In the genomic region with DNA sequence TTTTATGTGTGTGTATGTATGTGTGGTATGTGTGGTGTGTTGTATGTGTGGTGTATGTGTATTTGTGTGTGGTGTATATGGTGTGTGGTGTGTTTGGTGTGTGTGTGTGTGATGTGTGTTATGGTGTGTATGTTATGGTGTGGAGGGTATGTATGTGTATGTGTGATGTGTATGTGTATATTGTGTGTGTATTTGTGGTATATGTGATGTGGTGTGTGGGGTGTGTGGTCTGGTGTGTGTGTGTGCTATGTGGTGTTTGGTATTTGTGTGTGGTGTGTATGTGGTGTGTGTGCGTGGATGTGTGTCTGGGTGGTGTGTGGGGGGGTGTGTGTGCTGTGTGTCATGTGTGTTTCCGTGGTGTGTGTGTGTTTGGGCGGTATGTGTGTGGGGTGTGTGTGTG, we compare ENCODE assay signal across 27 cellular contexts. TPM values are rescaled to one million over a fixed set of nuclear protein-coding genes. Genes with fewer than 3 reads are reported as not detected.
"Had no signal": no experiment of that assay in that cellular context is flagged by ENCODE, and none has a peak within 500 bp of the region (broad histone marks: within the 10 kb centered on the region; RNA-seq: fewer than 3 reads in every experiment).

No MANE protein-coding gene starts in this region.

- H3K4me1 ChIP-seq: ascending aorta, prostate gland, tibial nerve had no signal

- H3K36me3 Mint-ChIP-seq: activated CD4-positive, alpha-beta memory T cell treated with anti-CD3 and anti-CD28 coated beads for 36 hours; activated naive CD4-positive, alpha-beta T cell treated with anti-CD3 and anti-CD28 coated beads, Interleukin-2, amount 10 ng/mL, durations not matched to agents 7 days and 5 days had no signal

- DNase-seq: activated CD4-positive, alpha-beta memory T cell treated with anti-CD3 and anti-CD28 coated beads for 36 hours; activated CD4-positive, alpha-beta T cell treated with anti-CD3 and anti-CD28 coated beads for 4 hours; activated CD8-positive, alpha-beta memory T cell treated with anti-CD3 and anti-CD28 coated beads, Interleukin-2, amount 50 U/mL, for 4 hours; activated gamma-delta T cell; activated naive CD4-positive, alpha-beta T cell treated with anti-CD3 and anti-CD28 coated beads, Interleukin-2, amount 10 ng/mL, durations not matched to agents 7 days and 5 days; activated naive CD8-positive, alpha-beta T cell treated with anti-CD3 and anti-CD28 coated beads, Interleukin-2, amount 10 ng/mL, durations not matched to agents 7 days and 5 days; activated T-cell treated with anti-CD3 and anti-CD28 coated beads, Interleukin-2, amount 50 U/mL, for 24 hours; dorsolateral prefrontal cortex; effector memory CD4-positive, alpha-beta T cell; left ventricle myocardium inferior; mucosa of descending colon; ovary; stimulated activated CD4-positive, alpha-beta T cell treated with anti-CD3 and anti-CD28 coated beads, Interleukin-1b, Interleukin-23, amount 100 ng/mL, for 48 hours; stimulated activated CD4-positive, alpha-beta T cell treated with anti-CD3 and anti-CD28 coated beads, Interleukin-4, amount 100 ng/mL, for 4 hours; stimulated activated CD8-positive, alpha-beta memory T cell treated with anti-CD3 and anti-CD28 coated beads, Interleukin-4, amount 100 ng/mL, for 48 hours; stimulated activated naive B cell treated with anti-CD40 and anti-IgM and Interleukin-4, amounts not matched to agents 10 μg/mL and 1 μg/mL and 100 μg/mL, for 72 hours had no signal

- H3K27me3 ChIP-seq: ascending aorta, dorsolateral prefrontal cortex, ovary, tibial nerve had no signal

- H3K27me3 Mint-ChIP-seq: activated CD4-positive, alpha-beta memory T cell treated with anti-CD3 and anti-CD28 coated beads for 36 hours; activated naive CD4-positive, alpha-beta T cell treated with anti-CD3 and anti-CD28 coated beads, Interleukin-2, amount 10 ng/mL, durations not matched to agents 7 days and 5 days; activated naive CD8-positive, alpha-beta T cell treated with anti-CD3 and anti-CD28 coated beads, Interleukin-2, amount 10 ng/mL, durations not matched to agents 7 days and 5 days; activated T-cell treated with anti-CD3 and anti-CD28 coated beads, Interleukin-2, amount 50 U/mL, for 24 hours had no signal

- H3K36me3 ChIP-seq: ascending aorta, ovary, prostate gland, tibial nerve had no signal

- H3K4me3 ChIP-seq: ascending aorta, coronary artery, dorsolateral prefrontal cortex, left ventricle myocardium inferior, lung, mucosa of descending colon, ovary, prostate gland, smooth muscle cell, tibial nerve had no signal

- H3K27ac ChIP-seq: ascending aorta, coronary artery, dorsolateral prefrontal cortex, left ventricle myocardium inferior, ovary, prostate gland, tibial nerve, VCaP had no signal

- H3K9me3 ChIP-seq: ascending aorta, left ventricle myocardium inferior, mucosa of descending colon, ovary, prostate gland, tibial nerve had no signal

- H3K4me2 ChIP-seq: smooth muscle cell had no signal

- ATAC-seq: mucosa of descending colon; stimulated activated naive B cell treated with anti-CD40 and anti-IgM and Interleukin-4, amounts not matched to agents 10 μg/mL and 1 μg/mL and 100 μg/mL, for 72 hours had no signal

- H3K27ac Mint-ChIP-seq: activated CD4-positive, alpha-beta memory T cell treated with anti-CD3 and anti-CD28 coated beads for 36 hours; activated naive CD4-positive, alpha-beta T cell treated with anti-CD3 and anti-CD28 coated beads, Interleukin-2, amount 10 ng/mL, durations not matched to agents 7 days and 5 days; activated naive CD8-positive, alpha-beta T cell treated with anti-CD3 and anti-CD28 coated beads, Interleukin-2, amount 10 ng/mL, durations not matched to agents 7 days and 5 days; activated T-cell treated with anti-CD3 and anti-CD28 coated beads, Interleukin-2, amount 50 U/mL, for 24 hours; stimulated activated naive B cell treated with anti-CD40 and anti-IgM and Interleukin-4, amounts not matched to agents 10 μg/mL and 1 μg/mL and 100 μg/mL, for 72 hours had no signal

- H3K9me3 Mint-ChIP-seq: activated CD4-positive, alpha-beta memory T cell treated with anti-CD3 and anti-CD28 coated beads for 36 hours; activated naive CD4-positive, alpha-beta T cell treated with anti-CD3 and anti-CD28 coated beads, Interleukin-2, amount 10 ng/mL, durations not matched to agents 7 days and 5 days; activated T-cell treated with anti-CD3 and anti-CD28 coated beads, Interleukin-2, amount 50 U/mL, for 24 hours; brain; nephron had no signal

- FAIRE-seq: frontal cortex, urothelium cell line had no signal

- H3K4me3 Mint-ChIP-seq: activated CD4-positive, alpha-beta memory T cell treated with anti-CD3 and anti-CD28 coated beads for 36 hours; activated naive CD4-positive, alpha-beta T cell treated with anti-CD3 and anti-CD28 coated beads, Interleukin-2, amount 10 ng/mL, durations not matched to agents 7 days and 5 days; activated naive CD8-positive, alpha-beta T cell treated with anti-CD3 and anti-CD28 coated beads, Interleukin-2, amount 10 ng/mL, durations not matched to agents 7 days and 5 days; activated T-cell treated with anti-CD3 and anti-CD28 coated beads, Interleukin-2, amount 50 U/mL, for 24 hours; brain; nephron; stimulated activated naive B cell treated with anti-CD40 and anti-IgM and Interleukin-4, amounts not matched to agents 10 μg/mL and 1 μg/mL and 100 μg/mL, for 72 hours had no signal

- H3K4me1 Mint-ChIP-seq: activated naive CD4-positive, alpha-beta T cell treated with anti-CD3 and anti-CD28 coated beads, Interleukin-2, amount 10 ng/mL, durations not matched to agents 7 days and 5 days; activated naive CD8-positive, alpha-beta T cell treated with anti-CD3 and anti-CD28 coated beads, Interleukin-2, amount 10 ng/mL, durations not matched to agents 7 days and 5 days had no signal

RNA-seq across cellular contexts. Expression of a gene that starts 59.3 kb away (rescaled TPM):
- total RNA-seq: ascending aorta had no signal
